In genomic region chr3:72324253-72324811, GRCh38 we compare ENCODE assay signal across 26 cellular contexts.
"Had no signal": no experiment of that assay in that cellular context is flagged by ENCODE, and none has a peak within 500 bp of the region (broad histone marks: within the 10 kb centered on the region; RNA-seq: fewer than 3 reads in every experiment).

No MANE protein-coding gene starts in this region.

- H3K27ac ChIP-seq: ovary, parathyroid adenoma, psoas muscle, right lobe of liver, sigmoid colon, stomach, thoracic aorta, thyroid gland, tibial nerve, upper lobe of left lung, vagina had no signal

- H3K27me3 ChIP-seq: ovary, right lobe of liver, sigmoid colon, stomach, thyroid gland, tibial nerve, upper lobe of left lung, vagina had no signal

- H3K36me3 ChIP-seq: ovary, right lobe of liver, sigmoid colon, stomach, thoracic aorta, thyroid gland, tibial nerve, upper lobe of left lung, vagina had no signal

- ATAC-seq: naive thymus-derived CD8-positive, alpha-beta T cell; natural killer cell treated with Interleukin-12 subunit alpha and Interleukin-12 subunit beta and Interleukin-15 and Interleukin-18, amount 100 ng/mL, for 72 hours; psoas muscle; stimulated activated effector memory CD8-positive, alpha-beta T cell treated with anti-CD3 and anti-CD28 coated beads, Interleukin-12 subunit alpha, Interleukin-12 subunit beta, amount 100 ng/mL, for 72 hours; stimulated activated naive B cell treated with anti-CD40 and anti-IgM and Interleukin-4, amounts not matched to agents 10 μg/mL and 1 μg/mL and 100 μg/mL, for 72 hours had no signal

- H3K4me3 ChIP-seq: ovary, psoas muscle, right lobe of liver, sigmoid colon, stomach, thoracic aorta, thyroid gland, tibial nerve, upper lobe of left lung, vagina had no signal

- H3K79me2 ChIP-seq: parathyroid adenoma had no signal

- H2AFZ ChIP-seq: parathyroid adenoma had no signal

- H3K9ac ChIP-seq: parathyroid adenoma had no signal

- DNase-seq: naive thymus-derived CD8-positive, alpha-beta T cell; nephron progenitor cell; occipital lobe; ovary; posterior cingulate gyrus; psoas muscle; sigmoid colon; small intestine; stimulated activated CD4-positive, alpha-beta T cell treated with anti-CD3 and anti-CD28 coated beads, Interleukin-15, amount 100 ng/mL, for 24 hours; stimulated activated CD4-positive, alpha-beta T cell treated with anti-CD3 and anti-CD28 coated beads, Interleukin-2, amount 100 ng/mL, for 24 hours; stimulated activated CD4-positive, alpha-beta T cell treated with anti-CD3 and anti-CD28 coated beads, Interleukin-2, amount 100 ng/mL, for 48 hours; stimulated activated CD4-positive, alpha-beta T cell treated with anti-CD3 and anti-CD28 coated beads, Interleukin-4, amount 100 ng/mL, for 24 hours; stimulated activated naive B cell treated with anti-CD40 and anti-IgM and Interleukin-4, amounts not matched to agents 10 μg/mL and 1 μg/mL and 100 μg/mL, for 72 hours; stimulated activated naive CD4-positive, alpha-beta T cell treated with Interleukin-2 at 50 U/mL for 16 hours; stomach; trophoblast cell; upper lobe of left lung had no signal

- FAIRE-seq: small intestine, urothelium cell line had no signal

- H3K4me1 ChIP-seq: parathyroid adenoma, psoas muscle, right lobe of liver had no signal

- H3K9me3 ChIP-seq: ovary, psoas muscle, right lobe of liver, sigmoid colon, stomach, thoracic aorta, thyroid gland, upper lobe of left lung, vagina had no signal
